Comparison of ENCODE assay signal across 8 cellular contexts in the genomic region with DNA sequence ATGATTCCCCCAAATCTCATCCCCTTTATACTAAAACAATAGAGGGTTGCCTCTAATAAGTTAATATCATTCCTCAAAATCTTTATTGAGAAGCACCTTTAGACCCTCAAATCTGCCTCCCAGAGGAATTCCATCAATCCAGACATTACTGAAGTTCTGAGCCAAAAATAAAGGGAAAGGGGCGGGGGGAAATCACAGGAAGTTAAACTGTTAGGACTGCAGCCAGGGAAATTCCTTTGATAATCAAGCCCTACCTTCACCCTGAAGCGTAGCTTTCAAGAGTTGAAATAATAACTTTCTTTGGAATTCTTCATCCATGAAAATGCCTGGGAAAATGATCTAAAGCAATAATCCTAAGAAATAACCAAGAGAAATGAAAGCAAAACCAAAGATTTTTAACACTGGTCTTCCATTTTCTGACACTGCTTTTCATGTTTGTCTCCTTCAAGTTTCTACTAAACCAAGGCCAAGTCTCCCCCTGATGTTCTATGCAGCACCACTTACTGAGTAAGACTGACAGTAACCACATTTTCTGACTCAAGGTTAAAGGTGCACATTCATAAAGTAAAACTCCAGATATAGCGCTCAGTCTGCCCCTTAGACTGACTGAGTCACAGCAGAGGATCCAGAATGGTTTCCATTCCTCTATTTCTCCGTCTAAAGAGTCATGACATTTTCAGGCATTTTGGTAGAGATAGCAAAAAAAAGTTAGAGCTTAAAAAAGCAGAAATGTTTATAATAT.
DNase-seq lines count a peak whose midpoint lies in the region; ATAC-seq and TF ChIP-seq lines count a peak whose summit lies in the region.

No MANE protein-coding gene starts in this region.

- H3K27me3 ChIP-seq in ascending aorta (no peaks in the 10 kb centered on the region), lower lobe of right lung (ENCODE audit: low read depth) (no peaks in the 10 kb centered on the region)

- intact Hi-C loops in ascending aorta (cut with DNase I) (no loop called here), lower lobe of right lung (cut with DNase I) (no loop called here)

- H3K4me1 ChIP-seq in ascending aorta (peaks cover 0 to 6% of the 10 kb centered on the region in 2 donors), lower lobe of right lung (peaks cover 8% of the 10 kb centered on the region)

- TF ChIP-seq CTCF in ascending aorta (IDR thresholded peaks at IDR 0.05), result no peak
- no peak for TF ChIP-seq CTCF in lower lobe of right lung (IDR thresholded peaks at IDR 0.05)

- H3K4me3 ChIP-seq in ascending aorta, result peak overlapping the region; percentile 40 to 41
- peak overlapping the region; percentile 37 for H3K4me3 ChIP-seq in lower lobe of right lung

- in situ Hi-C loops in ACHN (cut with HindIII; ENCODE audit: low pct_ligation_motif_present, low pct_unique_long_range_greater_than_20kb, low sequenced_read_pairs), result no loop called here

- ATAC-seq in GM19328 (IDR thresholded peaks at IDR 0.05; ENCODE audit: unreplicated experiment), result peak; percentile 78
- ATAC-seq in HG03342 (IDR thresholded peaks at IDR 0.05; ENCODE audit: unreplicated experiment), result peak; percentile 81
- peak in 1 of 2 donors; percentile 54 for ATAC-seq in lower lobe of right lung

- H3K9me3 ChIP-seq in ascending aorta (no peaks in the 10 kb centered on the region), lower lobe of right lung (no peaks in the 10 kb centered on the region)

- H3K27ac ChIP-seq in ascending aorta, result peak overlapping the region; percentile 63 to 65
- H3K27ac ChIP-seq in lower lobe of right lung, result peak overlapping the region; percentile 80

- DNase-seq in ACHN, result peak; percentile 82
- no peak for DNase-seq in ascending aorta (ENCODE audit: low spot score in 2 of 2)
- DNase-seq in lower lobe of right lung, result no peak
- no peak for DNase-seq in SHP77 (lab: John Stamatoyannopoulos, UW)
- no peak for DNase-seq in NCI-H1417 (lab: John Stamatoyannopoulos, UW)
- no peak for DNase-seq in 8988T

- H3K36me3 ChIP-seq in ascending aorta (no peaks in the 10 kb centered on the region), lower lobe of right lung (no peaks in the 10 kb centered on the region)
